ENCODE assay signal across 20 cellular contexts in the genomic region with DNA sequence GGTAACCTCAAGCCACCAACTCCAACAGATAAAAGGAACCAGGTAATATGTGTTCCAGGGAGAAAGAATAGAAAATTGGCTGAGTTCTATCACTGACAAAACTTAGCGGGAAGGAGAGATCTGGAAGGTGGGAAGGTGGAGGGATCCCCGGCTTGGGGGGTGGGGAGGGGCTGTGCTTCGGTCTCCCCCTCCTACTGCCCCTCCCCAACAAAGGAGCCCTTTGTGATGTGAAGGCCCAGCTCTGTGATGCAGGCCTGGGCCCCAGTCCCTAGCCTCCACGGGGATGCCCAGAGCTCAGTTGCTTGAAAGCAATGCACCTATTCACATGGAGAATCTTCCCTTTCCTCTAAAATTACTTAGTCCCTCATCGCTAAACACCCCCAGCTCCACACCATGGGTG.
"Had no signal": no experiment of that assay in that cellular context is flagged by ENCODE, and none has a peak within 500 bp of the region (broad histone marks: within the 10 kb centered on the region; RNA-seq: fewer than 3 reads in every experiment).

No MANE protein-coding gene starts in this region.

- H3K4me3 ChIP-seq: esophagus muscularis mucosa, heart right ventricle, tibial nerve had no signal

- H3K9me3 Mint-ChIP-seq: central memory CD8-positive, alpha-beta T cell; dendritic cell treated with granulocyte-macrophage colony-stimulating factor and Interleukin-4, amounts not matched to agents 40 ng/mL and 50 ng/mL, for 4 days; endodermal cell; mesothelial cell of epicardium had no signal

- DNase-seq: activated CD4-positive, alpha-beta T cell treated with anti-CD3 and anti-CD28 coated beads, Interleukin-2, amount 50 U/mL, for 4 hours; activated naive CD4-positive, alpha-beta T cell; activated T-cell treated with anti-CD3 and anti-CD28 coated beads for 4 hours; activated T-cell treated with anti-CD3 and anti-CD28 coated beads, Interleukin-2, amount 50 U/mL, for 72 hours; endodermal cell; foreskin keratinocyte; heart right ventricle; naive thymus-derived CD4-positive, alpha-beta T cell; posterior cingulate gyrus; stimulated activated naive CD4-positive, alpha-beta T cell treated with Interleukin-2 at 50 U/mL for 16 hours; T-helper 9 cell; WERI-Rb-1 had no signal

- H3K36me3 Mint-ChIP-seq: mesothelial cell of epicardium had no signal

- H3K4me3 Mint-ChIP-seq: activated T-cell treated with anti-CD3 and anti-CD28 coated beads, Interleukin-2, amount 50 U/mL, for 72 hours; central memory CD8-positive, alpha-beta T cell; dendritic cell treated with granulocyte-macrophage colony-stimulating factor and Interleukin-4, amounts not matched to agents 40 ng/mL and 50 ng/mL, for 4 days; endodermal cell; mesothelial cell of epicardium; naive thymus-derived CD4-positive, alpha-beta T cell; T-helper 1 cell treated with Interleukin-12 subunit alpha and Interleukin-12 subunit beta and Interleukin-4 antibody, amounts not matched to agents 30 μg/mL and 1 μg/mL, for 36 hours had no signal

- H3K27me3 Mint-ChIP-seq: central memory CD8-positive, alpha-beta T cell had no signal

- H3K36me3 ChIP-seq: esophagus muscularis mucosa, heart right ventricle, tibial nerve, WERI-Rb-1 had no signal

- H3K27me3 ChIP-seq: esophagus muscularis mucosa, foreskin keratinocyte, heart right ventricle, tibial nerve had no signal

- H3K9me3 ChIP-seq: esophagus muscularis mucosa, heart right ventricle, tibial nerve had no signal

- H3K27ac Mint-ChIP-seq: activated T-cell treated with anti-CD3 and anti-CD28 coated beads, Interleukin-2, amount 50 U/mL, for 72 hours; dendritic cell treated with granulocyte-macrophage colony-stimulating factor and Interleukin-4, amounts not matched to agents 40 ng/mL and 50 ng/mL, for 4 days; endodermal cell; mesothelial cell of epicardium; T-helper 1 cell treated with Interleukin-12 subunit alpha and Interleukin-12 subunit beta and Interleukin-4 antibody, amounts not matched to agents 30 μg/mL and 1 μg/mL, for 36 hours had no signal

- H3K27ac ChIP-seq: esophagus muscularis mucosa, foreskin keratinocyte, heart right ventricle, tibial nerve, WERI-Rb-1 had no signal

- ATAC-seq: activated naive CD4-positive, alpha-beta T cell treated with anti-CD3 and anti-CD28 coated beads, Interleukin-2, amount 50 U/mL, for 72 hours; activated T-cell treated with anti-CD3 and anti-CD28 coated beads, Interleukin-2, amount 50 U/mL, for 72 hours; foreskin keratinocyte; heart right ventricle; naive thymus-derived CD4-positive, alpha-beta T cell; right cardiac atrium had no signal
